In genomic region chr17:19317359-19318095, GRCh38 we compare ENCODE assay signal across 9 cellular contexts. TPM values are rescaled to one million over a fixed set of nuclear protein-coding genes. Genes with fewer than 3 reads are reported as not detected.
DNase-seq lines count a peak whose midpoint lies in the region; ATAC-seq and TF ChIP-seq lines count a peak whose summit lies in the region.
"Had no signal": no experiment of that assay in that cellular context is flagged by ENCODE, and none has a peak within 500 bp of the region (broad histone marks: within the 10 kb centered on the region; RNA-seq: fewer than 3 reads in every experiment).

No MANE protein-coding gene starts in this region.

- DNase-seq in DMS 273 treated with DMSO at 0.1 percent for 48 hours (lab: John Stamatoyannopoulos, UW) (peak; percentile 44), UCSD-AML1 (lab: John Stamatoyannopoulos, UW; ENCODE audit: unreplicated experiment) (peak; percentile 36), right atrium auricular region (ENCODE audit: low spot score) (peak; percentile 88), progenitor cell of endocrine pancreas (ENCODE audit: low spot score, unreplicated experiment) (peak; percentile 26), A172 (ENCODE audit: low spot score) (no peak), NOMO-1 (lab: John Stamatoyannopoulos, UW; ENCODE audit: unreplicated experiment in 2 of 2) (no peak)
- no peak for DNase-seq in activated CD4-positive, alpha-beta T cell treated with anti-CD3 and anti-CD28 coated beads, Interleukin-2, amount 50 U/mL, for 48 hours

- H3K27ac Mint-ChIP-seq in progenitor cell of endocrine pancreas = no peak overlapping the region

- peaks cover 2% of the 10 kb centered on the region for H3K36me3 Mint-ChIP-seq in progenitor cell of endocrine pancreas (ENCODE audit: insufficient read depth)

- peaks cover 0 to 54% of the 10 kb centered on the region in 2 donors for H3K4me1 ChIP-seq in right atrium auricular region

- peaks cover 28% of the 10 kb centered on the region for H3K36me3 ChIP-seq in right atrium auricular region

- H3K9me3 ChIP-seq in right atrium auricular region = no peaks in the 10 kb centered on the region

- H3K27ac ChIP-seq in right atrium auricular region = peak overlapping the region; percentile 61 to 79
- H3K27ac ChIP-seq: epithelial cell of prostate had no signal

- H3K27me3 ChIP-seq in right atrium auricular region = no peaks in the 10 kb centered on the region

- no peak overlapping the region for H3K4me3 Mint-ChIP-seq in progenitor cell of endocrine pancreas (ENCODE audit: low read depth)

- H3K4me1 Mint-ChIP-seq in progenitor cell of endocrine pancreas (ENCODE audit: low read depth) = peaks cover 7% of the 10 kb centered on the region

- peak; percentile 55 for ATAC-seq in HG03060 (IDR thresholded peaks at IDR 0.05; ENCODE audit: low read depth, unreplicated experiment)

- no peak overlapping the region for H3K4me3 ChIP-seq in right atrium auricular region

- no peaks in the 10 kb centered on the region for H3K9me3 Mint-ChIP-seq in progenitor cell of endocrine pancreas (ENCODE audit: low read depth)

- TF ChIP-seq CTCF in right atrium auricular region (IDR thresholded peaks at IDR 0.05) (peak in 1 of 2 donors; percentile 62), progenitor cell of endocrine pancreas (IDR thresholded peaks at IDR 0.05; ENCODE audit: unreplicated experiment) (peak; percentile 40)

- no peaks in the 10 kb centered on the region for H3K27me3 Mint-ChIP-seq in progenitor cell of endocrine pancreas

RNA-seq across cellular contexts. Expression of gene B9D1, which starts 45.0 kb away (rescaled TPM):
- 10 to 100 TPM; 18.7 to 24.6 TPM for total RNA-seq in right atrium auricular region
- 27.3 and 29.9 TPM in 2 replicates for total RNA-seq in progenitor cell of endocrine pancreas
- 41.5 and 65.1 TPM in 2 replicates for total RNA-seq in A172 (2014; rRNA removed; shearing (Covaris generic))

Comparison
In these comparisons a context has a peak if more than half of its experiments do, and no peak if none do; other contexts are left out.
1. DNase-seq: peak in DMS 273 treated with DMSO at 0.1 percent for 48 hours (single experiment), UCSD-AML1 (single experiment), right atrium auricular region (single experiment) and progenitor cell of endocrine pancreas (single experiment); none in A172 (single experiment), NOMO-1 (0 of 2) and activated CD4-positive, alpha-beta T cell treated with anti-CD3 and anti-CD28 coated beads, Interleukin-2, amount 50 U/mL, for 48 hours (0 of 2).